ENCODE assay signal across 25 cellular contexts in the genomic region with DNA sequence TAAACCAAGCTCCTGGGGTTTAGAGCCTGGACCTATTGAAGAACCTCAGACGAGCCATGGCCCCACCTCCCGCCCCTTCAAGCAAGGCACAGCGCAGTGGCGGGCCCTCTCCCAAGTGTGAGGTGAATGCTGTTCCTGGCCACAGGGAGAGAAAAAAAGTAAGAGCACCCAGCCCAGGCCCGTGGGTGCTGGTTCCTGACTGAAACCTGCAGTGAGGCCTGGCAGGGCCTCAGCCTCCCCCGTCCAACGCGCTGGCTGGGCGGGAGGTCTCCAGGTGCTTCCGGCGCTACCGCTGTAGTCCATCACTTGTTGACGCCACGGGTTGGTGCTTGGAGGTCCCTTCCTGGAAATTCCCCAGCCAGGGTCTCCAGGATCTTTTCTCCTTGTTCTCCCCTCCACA. TPM values are rescaled to one million over a fixed set of nuclear protein-coding genes. Genes with fewer than 3 reads are reported as not detected.
DNase-seq lines count a peak whose midpoint lies in the region; ATAC-seq, FAIRE-seq and TF ChIP-seq lines count a peak whose summit lies in the region.
"Had no signal": no experiment of that assay in that cellular context is flagged by ENCODE, and none has a peak within 500 bp of the region (broad histone marks: within the 10 kb centered on the region; RNA-seq: fewer than 3 reads in every experiment).

No MANE protein-coding gene starts in this region.

- H3K4me3 ChIP-seq in HepG2 (replicated peaks in 1 of 3; ENCODE audit: insufficient read depth in 1 of 3, low read depth in 2 of 3, low read length in 3 of 3) (no peak overlapping the region), right lobe of liver (no peak overlapping the region), hepatocyte (no peak overlapping the region)
- H3K4me3 ChIP-seq: A549, K562 had no signal

- H3K9ac ChIP-seq in HepG2 (ENCODE audit: insufficient read depth, low read depth, low read length): no peak overlapping the region

- no peak overlapping the region for H3K27ac ChIP-seq in HepG2 (ENCODE audit: extremely low read length, insufficient read depth, low read length)
- no peak overlapping the region for H3K27ac ChIP-seq in right lobe of liver
- no peak overlapping the region for H3K27ac ChIP-seq in hepatocyte
- H3K27ac ChIP-seq: 22Rv1, A549, C4-2B, HL-60 had no signal

- POLR2A ChIA-PET in HepG2 (lab: Yijun Ruan, JAX): interaction anchor here (2.3 to 3.3 kb wide), 3 partner anchors 9 to 14 kb away, joined by 7 to 19 read pairs (median 10); a partner anchor contains a TSS

- WGBS in HepG2 (ENCODE audit: low lambda C conversion rate): 72% methylated on average over 14 of the region's 14 CpGs
- WGBS in right lobe of liver (ENCODE audit: insufficient coverage, low coverage, low lambda C conversion rate, missing lambda C conversion rate): no CpG with 5 or more reads among the region's 14 CpGs
- 94% methylated on average over 14 of the region's 14 CpGs for WGBS in hepatocyte (ENCODE audit: low lambda C conversion rate, missing lambda C conversion rate)

- no peak for TF ChIP-seq RAD21 in HepG2 (CRISPR knock-in tag; IDR thresholded peaks at IDR 0.05)

- no peaks in the 10 kb centered on the region for H3K9me3 Mint-ChIP-seq in HFFc6
- H3K9me3 Mint-ChIP-seq: CD4-positive, alpha-beta T cell; H9 had no signal

- intact Hi-C loops in HepG2 (cut with micrococcal nuclease; ENCODE audit: unreplicated experiment): no loop called here
- intact Hi-C loops in right lobe of liver (cut with DNase I): loop anchor here in 1 of 2 donors (5.0 kb wide), 1 partner anchor 145 kb away; no protein-coding TSS in a partner anchor
- intact Hi-C loops in posterior vena cava (cut with DNase I): no loop called here

- no peak for TF ChIP-seq CTCF in HepG2 (CRISPR knock-in tag; IDR thresholded peaks at IDR 0.05)
- TF ChIP-seq CTCF in right lobe of liver (IDR thresholded peaks at IDR 0.05): no peak
- TF ChIP-seq CTCF in hepatocyte (IDR thresholded peaks at IDR 0.05; ENCODE audit: poor library complexity): no peak
- no peak for TF ChIP-seq CTCF in HFFc6 (IDR thresholded peaks at IDR 0.05)

- TF ChIP-seq POLR2A in HepG2 (IDR thresholded peaks at IDR 0.05; ENCODE audit: insufficient read depth in 1 of 2, low read depth in 2 of 2, low read length in 2 of 2) (no peak), right lobe of liver (IDR thresholded peaks at IDR 0.05) (no peak)

- peaks cover 0 to 3% of the 10 kb centered on the region in 2 experiments; a peak in 1 of 5 replicates for H3K36me3 ChIP-seq in HepG2 (replicated peaks in 1 of 2; ENCODE audit: control insufficient read depth in 1 of 2, insufficient read depth in 2 of 2, low read length in 2 of 2)
- H3K36me3 ChIP-seq in right lobe of liver: no peaks in the 10 kb centered on the region
- no peaks in the 10 kb centered on the region for H3K36me3 ChIP-seq in hepatocyte (replicated peaks; ENCODE audit: insufficient read depth, low read depth)

- H4K20me1 ChIP-seq in HepG2 (ENCODE audit: insufficient read depth, low read length) (no peaks in the 10 kb centered on the region), hepatocyte (ENCODE audit: insufficient read depth, poor library complexity, severe bottlenecking) (no peaks in the 10 kb centered on the region)

- H2AFZ ChIP-seq in HepG2 (ENCODE audit: low read length) (no peak overlapping the region), hepatocyte (no peak overlapping the region)

- H3K4me1 Mint-ChIP-seq in HFFc6 (ENCODE audit: low read depth): peaks cover 24% of the 10 kb centered on the region

- DNase-seq in HepG2 (ENCODE audit: low spot score) (no peak), right lobe of liver (no peak), hepatocyte (ENCODE audit: low spot score) (peak; percentile 3), posterior vena cava (ENCODE audit: low spot score) (peak; percentile 58), germinal center (ENCODE audit: low spot score) (no peak), HFFc6 (no peak)
- DNase-seq: AML-193; CD4-positive, alpha-beta T cell; DMS153; DMS79; GDM1; GOT3; IMR-90 had no signal

- no peaks in the 10 kb centered on the region; the same call in 1 of the 2 replicates for H3K36me3 Mint-ChIP-seq in HFFc6 (ENCODE audit: low read depth)

- ATAC-seq in HepG2 (peak; percentile 1; the same call in 1 of the 3 replicates), right lobe of liver (no peak), GM21723 (IDR thresholded peaks at IDR 0.05; ENCODE audit: unreplicated experiment) (no peak)

- no peak for TF ChIP-seq EP300 in HepG2 (IDR thresholded peaks at IDR 0.05; ENCODE audit: low read depth in 2 of 2, low read length in 2 of 2)
- no peak for TF ChIP-seq EP300 in HepG2 (CRISPR knock-in tag; IDR thresholded peaks at IDR 0.05; ENCODE audit: borderline replicate concordance)

- H3K4me2 ChIP-seq in HepG2 (ENCODE audit: low read depth, low read length) (no peak overlapping the region), hepatocyte (no peak overlapping the region)
- H3K4me2 ChIP-seq: A549 had no signal

- no peak overlapping the region for H3K27ac Mint-ChIP-seq in HFFc6
- H3K27ac Mint-ChIP-seq: CD4-positive, alpha-beta T cell had no signal

- H3K4me1 ChIP-seq in HepG2 (ENCODE audit: insufficient read depth, low read length): peaks cover 39% of the 10 kb centered on the region
- H3K4me1 ChIP-seq in right lobe of liver: peaks cover 0 to 6% (median 0%) of the 10 kb centered on the region in 4 donors
- peaks cover 4% of the 10 kb centered on the region for H3K4me1 ChIP-seq in hepatocyte (ENCODE audit: insufficient read depth)

- FAIRE-seq in HepG2 (lab: Jason Lieb, UNC): no peak
- FAIRE-seq: A549, GM12892, GM18507, K562 had no signal

- in situ Hi-C loops in HepG2 (cut with HindIII; ENCODE audit: extremely low pct_ligation_motif_present, low pct_unique_long_range_greater_than_20kb): loop anchor here (5.0 kb wide), 1 partner anchor 35 kb away; no protein-coding TSS in a partner anchor

- H3K4me3 Mint-ChIP-seq in HFFc6: no peak overlapping the region
- H3K4me3 Mint-ChIP-seq: CD4-positive, alpha-beta T cell; H9 had no signal

- H3K9me2 ChIP-seq in hepatocyte (replicated peaks; ENCODE audit: insufficient read depth): no peaks in the 10 kb centered on the region

- BruUV-seq in HepG2 (replicated peaks; lab: Mats Ljungman, UMichigan): no TSS peak

- peaks cover 5 to 33% of the 10 kb centered on the region in 2 experiments for H3K27me3 ChIP-seq in HepG2 (ENCODE audit: control insufficient read depth in 1 of 2, insufficient read depth in 2 of 2, low read length in 2 of 2)
- H3K27me3 ChIP-seq in right lobe of liver: no peaks in the 10 kb centered on the region
- no peaks in the 10 kb centered on the region for H3K27me3 ChIP-seq in hepatocyte

- peaks cover 9% of the 10 kb centered on the region for H3K27me3 Mint-ChIP-seq in HFFc6 (ENCODE audit: insufficient read depth)
- H3K27me3 Mint-ChIP-seq: CD4-positive, alpha-beta T cell had no signal

- H3K79me2 ChIP-seq in HepG2 (ENCODE audit: insufficient read depth, low read length): no peaks in the 10 kb centered on the region
- no peaks in the 10 kb centered on the region for H3K79me2 ChIP-seq in hepatocyte

- CTCF ChIA-PET in HepG2 (lab: Yijun Ruan, JAX; ENCODE audit: low intra/inter-chr PET ratio, low total read pairs): no interaction called here

- H3K9me3 ChIP-seq in HepG2 (ENCODE audit: low read length) (no peaks in the 10 kb centered on the region), right lobe of liver (no peaks in the 10 kb centered on the region), hepatocyte (ENCODE audit: low read depth) (no peaks in the 10 kb centered on the region)
- H3K9me3 ChIP-seq: A549 had no signal

RNA-seq across cellular contexts. Expression of a gene that starts 5.5 kb away (rescaled TPM):
- 0.07 TPM in 1 of 2 replicates, not detected in the other for total RNA-seq in HepG2 (2016; rRNA removed; fragmentation: Illumina TruSeq; extraction: Trizol)
- 0.09 TPM in 1 of 2 replicates, not detected in the other for total RNA-seq in HepG2 (2016; cell fraction: cytosol; rRNA removed; fragmentation: Illumina TruSeq; extraction: Trizol; ENCODE audit: low read depth)
- 0.06 TPM in 1 of 2 replicates, not detected in the other for total RNA-seq in HepG2 (2016; cell fraction: insoluble cytoplasmic fraction; rRNA removed; fragmentation: Illumina TruSeq; extraction: Trizol)
- total RNA-seq in HepG2 (2016; cell fraction: membrane; rRNA removed; fragmentation: Illumina TruSeq; extraction: Trizol): 0.07 TPM in 1 of 2 replicates, not detected in the other
- total RNA-seq in HepG2 (2016; cell fraction: nucleus; rRNA removed; fragmentation: Illumina TruSeq; extraction: Trizol): not detected in 2 replicates
- polyA plus RNA-seq in HepG2 (2011; rRNA removed): 0.03 and 0.04 TPM in 2 replicates
- 0.03 TPM in 1 of 2 replicates, not detected in the other for polyA plus RNA-seq in HepG2 (2011; cell fraction: cytosol; rRNA removed)
- polyA plus RNA-seq in HepG2 (2011; cell fraction: nucleus; rRNA removed): 0.08 and 0.09 TPM in 2 replicates
- polyA plus RNA-seq in HepG2 (2012): 0.05 and 0.16 TPM in 2 replicates
- polyA plus RNA-seq in HepG2 (2016; cell fraction: cytosol; fragmentation: Illumina TruSeq; extraction: Trizol; ENCODE audit: low read depth): 0.05 and 0.08 TPM in 2 replicates
- 0.10 and 0.16 TPM in 2 replicates for polyA plus RNA-seq in HepG2 (2016; cell fraction: insoluble cytoplasmic fraction; fragmentation: Illumina TruSeq; extraction: Trizol; ENCODE audit: low read depth)
- 0.05 and 0.06 TPM in 2 replicates for polyA plus RNA-seq in HepG2 (2016; cell fraction: membrane; fragmentation: Illumina TruSeq; extraction: Trizol; ENCODE audit: low read depth)
- not detected in 2 replicates for polyA plus RNA-seq in HepG2 (2016; cell fraction: nucleus; fragmentation: Illumina TruSeq; extraction: Trizol; ENCODE audit: insufficient read depth, low read depth)
- 0.04 and 0.07 TPM in 2 replicates for polyA minus RNA-seq in HepG2 (2011; rRNA and poly(A)+ RNA removed; ENCODE audit: low replicate concordance)
- polyA minus RNA-seq in HepG2 (2011; cell fraction: cytosol; rRNA and poly(A)+ RNA removed): not detected in 2 replicates
- 0.13 TPM in 1 of 2 replicates, not detected in the other for polyA minus RNA-seq in HepG2 (2011; cell fraction: nucleus; rRNA and poly(A)+ RNA removed)
- not detected for total RNA-seq in right lobe of liver
- total RNA-seq in hepatocyte: not detected in 2 replicates
- polyA plus RNA-seq in hepatocyte: 0.10 TPM in 1 of 2 replicates, not detected in the other
- not detected for total RNA-seq in posterior vena cava
- total RNA-seq in HFFc6 (2021; fragmentation: NEBNext Ultra II Directional; extraction: Animal tissue kit (Norgen Biotek cat#: 25700)): not detected
- total RNA-seq: CD4-positive, alpha-beta T cell; Daoy; H9; HT1080; IMR-90; K562 had no signal
- polyA plus RNA-seq: A549, BJ, K562 had no signal

RNA-seq across cellular contexts. Expression of a gene that starts 13.2 kb away (rescaled TPM):
- 462 and 603 TPM in 2 replicates for total RNA-seq in HepG2 (2016; rRNA removed; fragmentation: Illumina TruSeq; extraction: Trizol)
- 227 and 243 TPM in 2 replicates for total RNA-seq in HepG2 (2016; cell fraction: cytosol; rRNA removed; fragmentation: Illumina TruSeq; extraction: Trizol; ENCODE audit: low read depth)
- 467 and 649 TPM in 2 replicates for total RNA-seq in HepG2 (2016; cell fraction: insoluble cytoplasmic fraction; rRNA removed; fragmentation: Illumina TruSeq; extraction: Trizol)
- 251 and 271 TPM in 2 replicates for total RNA-seq in HepG2 (2016; cell fraction: membrane; rRNA removed; fragmentation: Illumina TruSeq; extraction: Trizol)
- total RNA-seq in HepG2 (2016; cell fraction: nucleus; rRNA removed; fragmentation: Illumina TruSeq; extraction: Trizol): 204 TPM in 2 replicates
- 466 and 470 TPM in 2 replicates for polyA plus RNA-seq in HepG2 (2011; rRNA removed)
- 383 and 550 TPM in 2 replicates for polyA plus RNA-seq in HepG2 (2011; cell fraction: cytosol; rRNA removed)
- 838 and 950 TPM in 2 replicates for polyA plus RNA-seq in HepG2 (2011; cell fraction: nucleus; rRNA removed)
- 248 and 315 TPM in 2 replicates for polyA plus RNA-seq in HepG2 (2012)
- polyA plus RNA-seq in HepG2 (2016; cell fraction: cytosol; fragmentation: Illumina TruSeq; extraction: Trizol; ENCODE audit: low read depth): 237 and 250 TPM in 2 replicates
- polyA plus RNA-seq in HepG2 (2016; cell fraction: insoluble cytoplasmic fraction; fragmentation: Illumina TruSeq; extraction: Trizol; ENCODE audit: low read depth): 587 and 631 TPM in 2 replicates
- polyA plus RNA-seq in HepG2 (2016; cell fraction: membrane; fragmentation: Illumina TruSeq; extraction: Trizol; ENCODE audit: low read depth): 232 and 240 TPM in 2 replicates
- polyA plus RNA-seq in HepG2 (2016; cell fraction: nucleus; fragmentation: Illumina TruSeq; extraction: Trizol; ENCODE audit: insufficient read depth, low read depth): 358 and 379 TPM in 2 replicates
- polyA minus RNA-seq in HepG2 (2011; rRNA and poly(A)+ RNA removed; ENCODE audit: low replicate concordance): 350 and 575 TPM in 2 replicates
- 144 and 146 TPM in 2 replicates for polyA minus RNA-seq in HepG2 (2011; cell fraction: cytosol; rRNA and poly(A)+ RNA removed)
- polyA minus RNA-seq in HepG2 (2011; cell fraction: nucleus; rRNA and poly(A)+ RNA removed): 94.9 and 106 TPM in 2 replicates
- 100 to 1,000 TPM in 2 of 6 experiments, 10 to 100 TPM in 4; 73.6 to 131 (median 83.3) TPM for total RNA-seq in right lobe of liver
- total RNA-seq in hepatocyte: 108 and 112 TPM in 2 replicates
- 207 and 230 TPM in 2 replicates for polyA plus RNA-seq in hepatocyte
- 10 to 100 TPM; 61.9 to 89.7 TPM for total RNA-seq in posterior vena cava
- 100 to 1,000 TPM; 176 to 194 (median 185) TPM for total RNA-seq in HFFc6 (2021; fragmentation: NEBNext Ultra II Directional; extraction: Animal tissue kit (Norgen Biotek cat#: 25700))

RNA-seq across cellular contexts. Expression of a gene that starts 19.8 kb away (rescaled TPM):
- total RNA-seq in HepG2 (2016; rRNA removed; fragmentation: Illumina TruSeq; extraction: Trizol) (3.1 and 8.5 TPM in 2 replicates), right lobe of liver (10 to 100 TPM; 13.3 to 40.7 (median 23.5) TPM), hepatocyte (16.9 and 19.0 TPM in 2 replicates), posterior vena cava (10 to 100 TPM; 40.4 to 54.6 TPM)
- total RNA-seq in HepG2 (2016; cell fraction: cytosol; rRNA removed; fragmentation: Illumina TruSeq; extraction: Trizol; ENCODE audit: low read depth): 0.61 and 0.79 TPM in 2 replicates
- total RNA-seq in HepG2 (2016; cell fraction: insoluble cytoplasmic fraction; rRNA removed; fragmentation: Illumina TruSeq; extraction: Trizol): 3.4 and 8.7 TPM in 2 replicates
- total RNA-seq in HepG2 (2016; cell fraction: membrane; rRNA removed; fragmentation: Illumina TruSeq; extraction: Trizol): 2.1 TPM in 2 replicates
- 8.9 and 10.6 TPM in 2 replicates for total RNA-seq in HepG2 (2016; cell fraction: nucleus; rRNA removed; fragmentation: Illumina TruSeq; extraction: Trizol)
- polyA plus RNA-seq in HepG2 (2011; rRNA removed) (6.0 and 7.1 TPM in 2 replicates), hepatocyte (58.5 and 60.1 TPM in 2 replicates)
- 2.1 and 2.8 TPM in 2 replicates for polyA plus RNA-seq in HepG2 (2011; cell fraction: cytosol; rRNA removed)
- polyA plus RNA-seq in HepG2 (2011; cell fraction: nucleus; rRNA removed): 43.8 and 55.2 TPM in 2 replicates
- polyA plus RNA-seq in HepG2 (2012): 5.9 and 6.4 TPM in 2 replicates
- polyA plus RNA-seq in HepG2 (2016; cell fraction: cytosol; fragmentation: Illumina TruSeq; extraction: Trizol; ENCODE audit: low read depth): 1.8 TPM in 2 replicates
- polyA plus RNA-seq in HepG2 (2016; cell fraction: insoluble cytoplasmic fraction; fragmentation: Illumina TruSeq; extraction: Trizol; ENCODE audit: low read depth): 4.7 and 7.1 TPM in 2 replicates
- 2.9 and 3.2 TPM in 2 replicates for polyA plus RNA-seq in HepG2 (2016; cell fraction: membrane; fragmentation: Illumina TruSeq; extraction: Trizol; ENCODE audit: low read depth)
- 29.1 and 31.1 TPM in 2 replicates for polyA plus RNA-seq in HepG2 (2016; cell fraction: nucleus; fragmentation: Illumina TruSeq; extraction: Trizol; ENCODE audit: insufficient read depth, low read depth)
- 18.5 and 23.2 TPM in 2 replicates for polyA minus RNA-seq in HepG2 (2011; rRNA and poly(A)+ RNA removed; ENCODE audit: low replicate concordance)
- 1.8 and 3.0 TPM in 2 replicates for polyA minus RNA-seq in HepG2 (2011; cell fraction: cytosol; rRNA and poly(A)+ RNA removed)
- polyA minus RNA-seq in HepG2 (2011; cell fraction: nucleus; rRNA and poly(A)+ RNA removed): 33.9 and 46.0 TPM in 2 replicates
- 100 to 1,000 TPM in 4 of 6 experiments, 10 to 100 TPM in 2; 91.7 to 117 (median 105) TPM for total RNA-seq in HFFc6 (2021; fragmentation: NEBNext Ultra II Directional; extraction: Animal tissue kit (Norgen Biotek cat#: 25700))

Comparison
In these comparisons a context has a peak if more than half of its experiments do, and no peak if none do; other contexts are left out.
1. DNase-seq: peak in hepatocyte (single experiment) and posterior vena cava (single experiment); none in HepG2 (single experiment), right lobe of liver (0 of 3), germinal center (single experiment) and HFFc6 (single experiment).